ENCODE assay signal across 16 cellular contexts in the genomic region with DNA sequence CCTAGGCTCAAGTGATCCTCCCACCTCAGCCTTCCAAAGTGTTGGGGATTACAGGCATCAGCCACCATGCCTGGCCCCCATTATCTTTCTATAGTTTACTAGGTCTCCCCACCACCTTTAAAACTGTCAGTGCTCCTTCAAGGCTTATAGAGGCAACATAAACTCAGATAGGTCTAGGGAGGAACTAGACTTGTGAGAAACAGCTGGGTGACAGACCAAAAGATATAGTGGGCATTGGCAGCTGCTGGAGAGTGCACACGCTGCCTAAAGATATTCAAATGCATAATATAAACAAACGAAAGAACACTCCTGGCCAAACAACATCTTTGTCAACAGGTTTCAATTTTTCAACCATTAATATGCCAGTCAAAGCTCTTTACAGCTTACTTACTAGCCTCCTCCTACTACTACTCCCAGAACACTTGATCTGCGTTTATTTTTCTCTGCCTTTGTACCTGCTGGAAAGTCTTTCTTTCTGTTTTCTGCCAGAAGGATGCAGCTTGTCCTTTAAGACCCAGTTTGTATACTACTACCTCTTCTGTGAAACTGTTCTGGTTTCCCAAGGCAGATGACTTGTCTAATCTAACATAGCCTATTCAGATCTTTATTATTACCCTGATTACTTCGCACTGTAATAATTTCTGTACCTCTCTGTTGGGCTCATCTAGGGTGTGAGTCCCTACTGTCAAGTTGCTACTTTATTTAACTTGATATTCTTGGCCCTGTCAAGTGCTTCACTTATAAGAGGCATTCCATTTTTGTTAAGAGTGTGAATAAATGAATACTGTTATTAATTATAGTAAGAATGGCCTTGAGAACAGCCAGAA. TPM values are rescaled to one million over a fixed set of nuclear protein-coding genes. Genes with fewer than 3 reads are reported as not detected.
DNase-seq lines count a peak whose midpoint lies in the region; ATAC-seq and TF ChIP-seq lines count a peak whose summit lies in the region.
"Had no signal": no experiment of that assay in that cellular context is flagged by ENCODE, and none has a peak within 500 bp of the region (broad histone marks: within the 10 kb centered on the region; RNA-seq: fewer than 3 reads in every experiment).

No MANE protein-coding gene starts in this region.

- no peak for TF ChIP-seq POLR2A in esophagus squamous epithelium (IDR thresholded peaks at IDR 0.05)

- H3K4me1 ChIP-seq in cardiac muscle cell (ENCODE audit: low read depth): peaks cover 14% of the 10 kb centered on the region
- peaks cover 14% of the 10 kb centered on the region for H3K4me1 ChIP-seq in right cardiac atrium (ENCODE audit: control insufficient read depth, insufficient read depth, low read length)
- H3K4me1 ChIP-seq in esophagus squamous epithelium: peaks cover 4 to 51% (median 7%) of the 10 kb centered on the region in 3 donors

- no peak overlapping the region for H3K4me3 ChIP-seq in cardiac muscle cell
- no peak overlapping the region for H3K4me3 ChIP-seq in SK-N-MC
- no peak overlapping the region for H3K4me3 ChIP-seq in right cardiac atrium (ENCODE audit: low read length)
- H3K4me3 ChIP-seq in esophagus squamous epithelium: no peak overlapping the region
- H3K4me3 ChIP-seq: adrenal gland had no signal

- no peak for DNase-seq in cardiac muscle cell (ENCODE audit: low read depth in 1 of 2, low spot score in 1 of 2)
- DNase-seq in cardiac septum (ENCODE audit: low spot score): no peak
- no peak for DNase-seq in SK-N-MC (ENCODE audit: low read depth, low spot score)
- DNase-seq in right cardiac atrium: no peak
- DNase-seq in T-helper 9 cell: no peak
- DNase-seq in NCI-H1092 treated with DMSO at 0.1 percent for 48 hours (lab: John Stamatoyannopoulos, UW): no peak
- DNase-seq in esophagus squamous epithelium (lab: John Stamatoyannopoulos, UW): no peak
- DNase-seq in NCI-H146 (lab: John Stamatoyannopoulos, UW): no peak
- DNase-seq: adrenal gland, Calu3, GDM1, MV-4-11, naive B cell, NCI-H2081 treated with DMSO at 0.1 percent for 48 hours, retina had no signal

- H3K27ac ChIP-seq in cardiac muscle cell (peak overlapping the region; percentile 69), SK-N-MC (peak overlapping the region; percentile 7; the same call in 1 of the 2 replicates), right cardiac atrium (ENCODE audit: low read length) (no peak overlapping the region), esophagus squamous epithelium (no peak overlapping the region)
- H3K27ac ChIP-seq: adrenal gland, RWPE1 had no signal

- ATAC-seq in right cardiac atrium: peak; percentile 19 to 40

- intact Hi-C loops in cardiac septum (cut with DNase I) (no loop called here), right cardiac atrium (cut with DNase I) (no loop called here), esophagus squamous epithelium (cut with DNase I) (no loop called here)

- peak overlapping the region; percentile 8 for H3K9ac ChIP-seq in SK-N-MC (ENCODE audit: insufficient read length)

- 54% methylated on average over 4 of the region's 4 CpGs for WGBS in right cardiac atrium
- 61 to 63% methylated on average over 4 of the region's 4 CpGs for WGBS in esophagus squamous epithelium, 2 donors

- no peak for TF ChIP-seq CTCF in cardiac muscle cell (IDR thresholded peaks at IDR 0.05; ENCODE audit: low read depth, low read length)
- no peak for TF ChIP-seq CTCF in esophagus squamous epithelium (IDR thresholded peaks at IDR 0.05)

- H3K27me3 ChIP-seq in cardiac muscle cell (no peaks in the 10 kb centered on the region), right cardiac atrium (ENCODE audit: control insufficient read depth, insufficient read depth) (no peaks in the 10 kb centered on the region), esophagus squamous epithelium (no peaks in the 10 kb centered on the region)
- H3K27me3 ChIP-seq: adrenal gland had no signal

- H3K36me3 ChIP-seq in cardiac muscle cell (no peaks in the 10 kb centered on the region), SK-N-MC (ENCODE audit: insufficient read depth, low read length) (no peaks in the 10 kb centered on the region), esophagus squamous epithelium (no peaks in the 10 kb centered on the region)
- H3K36me3 ChIP-seq: adrenal gland had no signal

- H3K9me3 ChIP-seq in cardiac muscle cell (ENCODE audit: low read depth): no peaks in the 10 kb centered on the region
- H3K9me3 ChIP-seq in SK-N-MC (ENCODE audit: low read depth, low read length): no peaks in the 10 kb centered on the region
- H3K9me3 ChIP-seq in right cardiac atrium (ENCODE audit: control insufficient read depth, low read length): no peaks in the 10 kb centered on the region
- H3K9me3 ChIP-seq in esophagus squamous epithelium: no peaks in the 10 kb centered on the region
- H3K9me3 ChIP-seq: adrenal gland had no signal

RNA-seq across cellular contexts. Expression of gene KDM3B, which starts 14.3 kb away (rescaled TPM):
- 69.4 and 99.2 TPM in 2 replicates for total RNA-seq in cardiac muscle cell
- 36.5 and 58.4 TPM in 2 replicates for polyA plus RNA-seq in cardiac muscle cell
- 48.5 TPM for total RNA-seq in cardiac septum
- total RNA-seq in right cardiac atrium: 10 to 100 TPM; 44.9 to 56.3 (median 47.5) TPM
- polyA plus RNA-seq in right cardiac atrium: 22.8 TPM
- total RNA-seq in esophagus squamous epithelium: 10 to 100 TPM; 34.5 to 53.8 (median 36.2) TPM

RNA-seq across cellular contexts. Expression of gene FAM53C, which starts 28.7 kb away (rescaled TPM):
- total RNA-seq in cardiac muscle cell (31.1 and 45.4 TPM in 2 replicates), cardiac septum (23.8 TPM), right cardiac atrium (10 to 100 TPM; 20.2 to 25.0 (median 22.8) TPM), esophagus squamous epithelium (10 to 100 TPM; 12.1 to 14.2 (median 13.4) TPM)
- polyA plus RNA-seq in cardiac muscle cell (43.6 and 52.8 TPM in 2 replicates), right cardiac atrium (16.9 TPM)

RNA-seq across cellular contexts. Expression of gene CDC25C, which starts 35.2 kb away (rescaled TPM):
- total RNA-seq in cardiac muscle cell: 2.7 and 16.2 TPM in 2 replicates
- polyA plus RNA-seq in cardiac muscle cell: 5.0 and 18.8 TPM in 2 replicates
- total RNA-seq in cardiac septum: 0.19 TPM
- total RNA-seq in right cardiac atrium: under 1 TPM in 2 of 4 donors, not detected in 2; 0.26 to 0.29 TPM
- not detected for polyA plus RNA-seq in right cardiac atrium
- total RNA-seq in esophagus squamous epithelium: 1 to 10 TPM in 3 of 4 donors, under 1 TPM in 1; 0.80 to 3.1 (median 1.8) TPM

Comparison
In these comparisons a context has a peak if more than half of its experiments do, and no peak if none do; other contexts are left out.
1. H3K27ac ChIP-seq: peak in cardiac muscle cell (single experiment) and SK-N-MC (single experiment); none in right cardiac atrium (single experiment) and esophagus squamous epithelium (0 of 4).